16 cellular contexts compared by ENCODE assay signal in the genomic region with DNA sequence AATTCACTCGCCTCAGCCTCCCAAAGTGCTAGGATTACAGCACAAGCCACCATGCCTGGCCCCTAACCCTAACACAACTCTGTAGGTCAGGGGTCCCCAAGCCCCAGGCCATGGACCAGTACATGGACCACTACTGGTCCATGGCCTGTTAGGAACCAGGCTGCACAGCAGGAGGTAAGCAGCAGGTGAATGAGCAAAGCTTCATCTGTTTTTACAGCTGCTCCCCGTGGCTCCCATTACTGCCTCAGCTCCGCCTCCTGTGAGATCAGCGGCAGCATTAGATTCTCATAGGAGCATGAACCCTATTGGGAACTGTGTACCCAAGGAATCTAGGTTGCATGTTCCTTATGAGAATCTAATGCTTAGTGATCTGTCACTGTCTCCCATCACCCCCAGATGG.
"Had no signal": no experiment of that assay in that cellular context is flagged by ENCODE, and none has a peak within 500 bp of the region (broad histone marks: within the 10 kb centered on the region; RNA-seq: fewer than 3 reads in every experiment).

No MANE protein-coding gene starts in this region.

- H3K9me3 Mint-ChIP-seq: activated naive CD4-positive, alpha-beta T cell treated with anti-CD3 and anti-CD28 coated beads for 36 hours; activated naive CD8-positive, alpha-beta T cell treated with anti-CD3 and anti-CD28 coated beads, Interleukin-2, amount 50 U/mL, for 24 hours; activated T-helper 17 cell treated with anti-CD3 and anti-CD28 coated beads, Interleukin-2, amount 50 U/mL, for 72 hours; stimulated activated effector memory CD8-positive, alpha-beta T cell treated with anti-CD3 and anti-CD28 coated beads, Interleukin-12 subunit alpha, Interleukin-12 subunit beta, amount 100 ng/mL, for 72 hours had no signal

- H3K4me1 Mint-ChIP-seq: activated naive CD8-positive, alpha-beta T cell treated with anti-CD3 and anti-CD28 coated beads, Interleukin-2, amount 50 U/mL, for 24 hours; activated T-helper 17 cell treated with anti-CD3 and anti-CD28 coated beads, Interleukin-2, amount 50 U/mL, for 72 hours; naive B cell had no signal

- DNase-seq: activated CD4-positive, alpha-beta T cell treated with anti-CD3 and anti-CD28 coated beads, Interleukin-2, amount 50 U/mL, for 48 hours; activated naive CD4-positive, alpha-beta T cell treated with anti-CD3 and anti-CD28 coated beads for 36 hours; activated naive CD8-positive, alpha-beta T cell treated with anti-CD3 and anti-CD28 coated beads, Interleukin-2, amount 50 U/mL, for 24 hours; aorta; cortex of kidney; effector CD4-positive, alpha-beta T cell; esophagus squamous epithelium; hippocampal formation; kidney; left lung; mammary epithelial cell; naive B cell; pancreas; stimulated activated CD4-positive, alpha-beta T cell treated with anti-CD3 and anti-CD28 coated beads, Interleukin-12 subunit alpha, Interleukin-12 subunit beta, amount 100 ng/mL, for 4 hours had no signal

- H3K36me3 Mint-ChIP-seq: naive B cell; stimulated activated effector memory CD8-positive, alpha-beta T cell treated with anti-CD3 and anti-CD28 coated beads, Interleukin-12 subunit alpha, Interleukin-12 subunit beta, amount 100 ng/mL, for 72 hours had no signal

- H3K27me3 ChIP-seq: esophagus squamous epithelium, left lung, pancreas had no signal

- H3K36me3 ChIP-seq: esophagus squamous epithelium, left lung, pancreas had no signal

- H3K27ac ChIP-seq: left lung, pancreas had no signal

- H3K27ac Mint-ChIP-seq: activated naive CD4-positive, alpha-beta T cell treated with anti-CD3 and anti-CD28 coated beads for 36 hours; activated naive CD8-positive, alpha-beta T cell treated with anti-CD3 and anti-CD28 coated beads, Interleukin-2, amount 50 U/mL, for 24 hours; activated T-helper 17 cell treated with anti-CD3 and anti-CD28 coated beads, Interleukin-2, amount 50 U/mL, for 72 hours; stimulated activated effector memory CD8-positive, alpha-beta T cell treated with anti-CD3 and anti-CD28 coated beads, Interleukin-12 subunit alpha, Interleukin-12 subunit beta, amount 100 ng/mL, for 72 hours had no signal

- H3K4me3 ChIP-seq: esophagus squamous epithelium, left lung, pancreas had no signal

- H3K9me3 ChIP-seq: esophagus squamous epithelium, left lung, pancreas had no signal

- H3K4me1 ChIP-seq: pancreas had no signal

- H3K4me3 Mint-ChIP-seq: activated naive CD4-positive, alpha-beta T cell treated with anti-CD3 and anti-CD28 coated beads for 36 hours; activated naive CD8-positive, alpha-beta T cell treated with anti-CD3 and anti-CD28 coated beads, Interleukin-2, amount 50 U/mL, for 24 hours; activated T-helper 17 cell treated with anti-CD3 and anti-CD28 coated beads, Interleukin-2, amount 50 U/mL, for 72 hours; naive B cell; stimulated activated effector memory CD8-positive, alpha-beta T cell treated with anti-CD3 and anti-CD28 coated beads, Interleukin-12 subunit alpha, Interleukin-12 subunit beta, amount 100 ng/mL, for 72 hours had no signal
